Comparison of ENCODE assay signal across 9 cellular contexts in the genomic region with DNA sequence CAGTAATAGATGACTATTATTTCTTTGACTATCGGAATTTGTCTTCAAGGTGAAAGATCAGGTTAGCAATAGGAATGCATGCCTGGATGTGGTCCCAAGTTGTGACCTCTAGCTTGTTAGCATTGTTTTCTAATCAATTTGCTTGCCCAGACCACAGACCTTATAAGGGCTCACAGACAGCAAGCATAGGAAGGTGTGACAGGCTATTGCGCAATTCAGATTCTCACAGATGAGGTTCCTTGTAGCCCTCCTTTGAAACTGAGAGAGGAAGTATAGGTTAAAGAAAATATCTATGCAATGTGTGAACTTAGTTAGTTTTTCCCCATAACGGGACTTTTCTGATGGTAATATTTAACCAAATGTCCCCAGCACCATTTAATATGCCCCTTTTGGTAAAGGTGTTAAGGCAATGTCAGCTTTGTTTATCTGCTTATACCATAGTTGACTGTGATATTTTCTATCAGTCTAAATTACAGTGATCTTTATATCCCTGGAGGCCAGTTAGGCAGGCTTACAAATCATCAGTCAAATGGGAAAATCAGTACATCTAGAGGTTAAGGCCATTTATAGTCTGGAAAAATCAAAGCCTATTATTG.
DNase-seq lines count a peak whose midpoint lies in the region; ATAC-seq and TF ChIP-seq lines count a peak whose summit lies in the region.
"Had no signal": no experiment of that assay in that cellular context is flagged by ENCODE, and none has a peak within 500 bp of the region (broad histone marks: within the 10 kb centered on the region; RNA-seq: fewer than 3 reads in every experiment).

No MANE protein-coding gene starts in this region.

- H3K4me3 Mint-ChIP-seq in GM23338, result no peak overlapping the region

- no peaks in the 10 kb centered on the region for H3K27me3 Mint-ChIP-seq in GM23338 (ENCODE audit: insufficient read depth, low read depth, poor library complexity)

- H3K27me3 ChIP-seq in GM23338 (ENCODE audit: insufficient read depth), result no peaks in the 10 kb centered on the region
- H3K27me3 ChIP-seq in HL-60 (ENCODE audit: insufficient read depth, poor library complexity, severe bottlenecking), result no peaks in the 10 kb centered on the region

- no peaks in the 10 kb centered on the region for H3F3A ChIP-seq in GM23338 (replicated peaks; ENCODE audit: low read depth)

- no peaks in the 10 kb centered on the region for H3K36me3 ChIP-seq in GM23338 (ENCODE audit: insufficient read depth)

- no peaks in the 10 kb centered on the region for H4K20me1 ChIP-seq in GM23338 (replicated peaks; ENCODE audit: insufficient read depth)

- TF ChIP-seq CTCF in GM23338 (conservative IDR thresholded peaks at IDR 0.05; ENCODE audit: low read depth in 2 of 2) (no peak), HL-60 (IDR thresholded peaks at IDR 0.05; ENCODE audit: insufficient read depth, low read length) (no peak)

- H3K36me3 Mint-ChIP-seq in GM23338 (ENCODE audit: low read depth), result no peaks in the 10 kb centered on the region

- H3K4me3 ChIP-seq in GM23338, result no peak overlapping the region
- no peak overlapping the region for H3K4me3 ChIP-seq in HL-60 (replicated peaks; ENCODE audit: insufficient read depth, low read length)

- no peak overlapping the region for H2AFZ ChIP-seq in GM23338

- peaks cover 6% of the 10 kb centered on the region; the same call in 2 of the 3 replicates for H3K4me1 Mint-ChIP-seq in GM23338

- peaks cover 10% of the 10 kb centered on the region; the same call in 1 of the 2 replicates for H3K4me1 ChIP-seq in GM23338 (ENCODE audit: insufficient read depth)

- H3K27ac ChIP-seq in GM23338 (ENCODE audit: low read depth) (no peak overlapping the region), HL-60 (replicated peaks) (no peak overlapping the region)

- DNase-seq in GM23338 (ENCODE audit: low spot score) (peak; percentile 63), HL-60 (ENCODE audit: low read depth in 1 of 2, low spot score in 1 of 2) (peak; percentile 68 to 79), globus pallidus (ENCODE audit: low spot score) (peak; percentile 0), DMS153 treated with DMSO at 0.1 percent for 48 hours (lab: John Stamatoyannopoulos, UW; ENCODE audit: unreplicated experiment) (no peak), NCI-H345 (lab: John Stamatoyannopoulos, UW) (no peak), A172 (ENCODE audit: low spot score) (no peak)
- DNase-seq in activated CD4-positive, CD25-positive, alpha-beta regulatory T cell (lab: John Stamatoyannopoulos, UW), result no peak
- DNase-seq: EL had no signal

- H3K79me2 ChIP-seq in GM23338 (replicated peaks; ENCODE audit: insufficient read depth), result no peaks in the 10 kb centered on the region

- no peak overlapping the region for H3K27ac Mint-ChIP-seq in GM23338

- ATAC-seq in GM18858 (IDR thresholded peaks at IDR 0.05; ENCODE audit: unreplicated experiment) (peak; percentile 96), GM23338 (peak; percentile 80)

- no peaks in the 10 kb centered on the region for H3K9me2 ChIP-seq in GM23338 (ENCODE audit: insufficient read depth)

- no peak overlapping the region for H3K4me2 ChIP-seq in GM23338

- no peaks in the 10 kb centered on the region for H3K9me3 Mint-ChIP-seq in GM23338

TF ChIP-seq in GM23338, 12 proteins besides CTCF, POLR2A, EP300 and RAD21 (continues in another document):
- no peak for TF ChIP-seq ETS1 (IDR thresholded peaks at IDR 0.05)
- no peak for TF ChIP-seq CREB1 (CRISPR knock-in tag; IDR thresholded peaks at IDR 0.05; ENCODE audit: low read depth)
- no peak for TF ChIP-seq REST (IDR thresholded peaks at IDR 0.05; ENCODE audit: unreplicated experiment)
- TF ChIP-seq EZH2 (IDR thresholded peaks at IDR 0.05; ENCODE audit: low read depth, unreplicated experiment), result no peak
- no peak for TF ChIP-seq ZNF331 (CRISPR knock-in tag; IDR thresholded peaks at IDR 0.05; ENCODE audit: low read depth)
- TF ChIP-seq JUNB (IDR thresholded peaks at IDR 0.05; ENCODE audit: unreplicated experiment), result no peak
- no peak for TF ChIP-seq ZNF114 (CRISPR knock-in tag; IDR thresholded peaks at IDR 0.05)
- no peak for TF ChIP-seq EZH2phosphoT487 (IDR thresholded peaks at IDR 0.05; ENCODE audit: unreplicated experiment)
- no peak for TF ChIP-seq POLR2AphosphoS5 (IDR thresholded peaks at IDR 0.05; ENCODE audit: low read depth)
- no peak for TF ChIP-seq STAT1 (IDR thresholded peaks at IDR 0.05; ENCODE audit: unreplicated experiment)
- TF ChIP-seq NANOG (IDR thresholded peaks at IDR 0.05; ENCODE audit: borderline replicate concordance), result no peak

Comparison
In these comparisons a context has a peak if more than half of its experiments do, and no peak if none do; other contexts are left out.
1. DNase-seq: peak in GM23338 (single experiment), HL-60 (2 of 2) and globus pallidus (single experiment); none in activated CD4-positive, CD25-positive, alpha-beta regulatory T cell (0 of 4), DMS153 treated with DMSO at 0.1 percent for 48 hours (single experiment), NCI-H345 (single experiment) and A172 (single experiment).